Comparison of ENCODE assay signal across 14 cellular contexts in the genomic region with DNA sequence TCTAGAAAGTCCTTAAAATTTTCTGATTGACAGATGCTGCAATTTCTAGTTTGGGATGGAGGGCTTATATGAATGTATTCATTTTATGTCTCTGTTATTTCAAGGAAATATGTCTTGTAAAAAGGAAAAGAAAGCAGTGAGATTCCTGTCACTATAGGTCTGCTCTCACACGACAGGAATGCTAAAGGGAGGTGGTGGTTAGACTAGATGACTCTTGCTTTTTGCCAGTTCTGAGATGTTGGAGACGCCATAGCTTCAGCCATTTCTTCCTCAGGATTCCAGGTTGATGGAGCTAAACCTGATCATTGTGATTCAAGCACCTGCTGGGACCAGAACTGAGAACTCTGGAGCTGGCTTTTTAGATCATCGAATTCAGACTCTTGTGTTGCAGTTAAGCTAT. TPM values are rescaled to one million over a fixed set of nuclear protein-coding genes. Genes with fewer than 3 reads are reported as not detected.
DNase-seq lines count a peak whose midpoint lies in the region; ATAC-seq and TF ChIP-seq lines count a peak whose summit lies in the region.
"Had no signal": no experiment of that assay in that cellular context is flagged by ENCODE, and none has a peak within 500 bp of the region (broad histone marks: within the 10 kb centered on the region; RNA-seq: fewer than 3 reads in every experiment).

No MANE protein-coding gene starts in this region.

- no peak for TF ChIP-seq POLR2A in gastroesophageal sphincter (IDR thresholded peaks at IDR 0.05)

- H3K27me3 ChIP-seq in GM23338 (ENCODE audit: insufficient read depth) (no peaks in the 10 kb centered on the region), gastroesophageal sphincter (no peaks in the 10 kb centered on the region), smooth muscle cell (ENCODE audit: low read depth) (no peaks in the 10 kb centered on the region)
- no peaks in the 10 kb centered on the region for H3K27me3 ChIP-seq in CD4-positive, alpha-beta memory T cell (ENCODE audit: insufficient read depth, low read length)
- H3K27me3 ChIP-seq: BE2C had no signal

- CTCF ChIA-PET in CD4-positive, alpha-beta memory T cell (lab: Charles Lee; ENCODE audit: partially characterized antibody) = interaction anchor here (1.1 kb wide), 1 partner anchor 97 kb away, joined by 3 read pairs; no protein-coding TSS in a partner anchor

- H3K4me3 ChIP-seq in GM23338 = no peak overlapping the region
- no peak overlapping the region for H3K4me3 ChIP-seq in gastroesophageal sphincter
- H3K4me3 ChIP-seq in smooth muscle cell = no peak overlapping the region
- H3K4me3 ChIP-seq in CD4-positive, alpha-beta memory T cell (ENCODE audit: low read length in 2 of 2) = no peak overlapping the region
- H3K4me3 ChIP-seq: SK-N-MC had no signal

- peaks cover 12% of the 10 kb centered on the region for H3K4me1 ChIP-seq in GM23338 (ENCODE audit: insufficient read depth)
- H3K4me1 ChIP-seq in gastroesophageal sphincter = peaks cover 0 to 43% (median 12%) of the 10 kb centered on the region in 3 donors
- peaks cover 15% of the 10 kb centered on the region for H3K4me1 ChIP-seq in smooth muscle cell (ENCODE audit: low read depth)
- no peaks in the 10 kb centered on the region for H3K4me1 ChIP-seq in CD4-positive, alpha-beta memory T cell (ENCODE audit: insufficient read depth, low read length)
- H3K4me1 ChIP-seq: BE2C had no signal

- no peak overlapping the region for H3K4me3 Mint-ChIP-seq in GM23338
- H3K4me3 Mint-ChIP-seq in CD4-positive, alpha-beta memory T cell = no peak overlapping the region
- H3K4me3 Mint-ChIP-seq: CD8-positive, alpha-beta T cell had no signal

- H3K9me3 ChIP-seq in gastroesophageal sphincter (no peaks in the 10 kb centered on the region), smooth muscle cell (replicated peaks; ENCODE audit: low read depth) (no peaks in the 10 kb centered on the region)
- no peaks in the 10 kb centered on the region for H3K9me3 ChIP-seq in CD4-positive, alpha-beta memory T cell (ENCODE audit: control insufficient read depth in 1 of 2, low read length in 2 of 2)
- H3K9me3 ChIP-seq: BE2C had no signal

- H4K20me1 ChIP-seq in GM23338 (replicated peaks; ENCODE audit: insufficient read depth) (no peaks in the 10 kb centered on the region), smooth muscle cell (ENCODE audit: low read depth) (no peaks in the 10 kb centered on the region)

- H3K9me3 Mint-ChIP-seq in GM23338 = no peaks in the 10 kb centered on the region
- no peaks in the 10 kb centered on the region for H3K9me3 Mint-ChIP-seq in CD4-positive, alpha-beta memory T cell
- H3K9me3 Mint-ChIP-seq: CD8-positive, alpha-beta T cell had no signal

- no peak for DNase-seq in GM23338 (ENCODE audit: low spot score)
- peak; percentile 51 for DNase-seq in astrocyte of the hippocampus (ENCODE audit: low read depth, low spot score)
- DNase-seq in smooth muscle cell (lab: John Stamatoyannopoulos, UW; ENCODE audit: unreplicated experiment) = no peak
- DNase-seq in CD4-positive, alpha-beta memory T cell = no peak
- DNase-seq in GF-D8 (lab: John Stamatoyannopoulos, UW) = no peak
- DNase-seq: GDM1, NCI-H187, Right ventricle myocardium superior had no signal

- intact Hi-C loops in CD4-positive, alpha-beta memory T cell (cut with micrococcal nuclease) = no loop called here

- peak overlapping the region; percentile 73; the same call in 1 of the 2 replicates for H2AFZ ChIP-seq in GM23338
- no peak overlapping the region for H2AFZ ChIP-seq in smooth muscle cell (ENCODE audit: low read depth)

- H3K36me3 ChIP-seq in GM23338 (ENCODE audit: insufficient read depth) (no peaks in the 10 kb centered on the region), gastroesophageal sphincter (no peaks in the 10 kb centered on the region), smooth muscle cell (ENCODE audit: low read depth) (no peaks in the 10 kb centered on the region)
- no peaks in the 10 kb centered on the region for H3K36me3 ChIP-seq in CD4-positive, alpha-beta memory T cell (ENCODE audit: insufficient read depth, low read length)
- H3K36me3 ChIP-seq: BE2C had no signal

- H3K4me1 Mint-ChIP-seq in GM23338 = peaks cover 17% of the 10 kb centered on the region
- peaks cover 0 to 3% (median 1%) of the 10 kb centered on the region in 4 donors for H3K4me1 Mint-ChIP-seq in CD4-positive, alpha-beta memory T cell

- H3K9ac ChIP-seq in smooth muscle cell (ENCODE audit: low read depth) = peak overlapping the region; percentile 41

- no peak for ATAC-seq in GM23338
- no peak for ATAC-seq in gastroesophageal sphincter
- ATAC-seq in GM21786 (IDR thresholded peaks at IDR 0.05; ENCODE audit: unreplicated experiment) = no peak

- H3F3A ChIP-seq in GM23338 (replicated peaks; ENCODE audit: low read depth) (no peaks in the 10 kb centered on the region), smooth muscle cell (ENCODE audit: low read depth) (peaks cover 13% of the 10 kb centered on the region)

- WGBS in gastroesophageal sphincter (ENCODE audit: low coverage in 1 of 2), 2 donors = 25 to 44% methylated on average over 2 to 3 of the region's 3 CpGs
- 55% methylated on average over 3 of the region's 3 CpGs for whole genome bisulfite sequencing in smooth muscle cell (ENCODE audit: low lambda C conversion rate)

- H3K79me2 ChIP-seq in GM23338 (replicated peaks; ENCODE audit: insufficient read depth) (no peaks in the 10 kb centered on the region), smooth muscle cell (ENCODE audit: low read depth) (no peaks in the 10 kb centered on the region)

- TF ChIP-seq EP300 in gastroesophageal sphincter (IDR thresholded peaks at IDR 0.05) = no peak

- no peak overlapping the region for H3K27ac ChIP-seq in GM23338 (ENCODE audit: low read depth)
- peak overlapping the region; percentile 9 to 74 (median 41) for H3K27ac ChIP-seq in gastroesophageal sphincter
- H3K27ac ChIP-seq in smooth muscle cell (ENCODE audit: low read depth) = peak overlapping the region; percentile 90
- no peak overlapping the region for H3K27ac ChIP-seq in CD4-positive, alpha-beta memory T cell (ENCODE audit: low read depth, low read length)
- H3K27ac ChIP-seq: HL-60, SK-N-MC had no signal

- H3K27me3 Mint-ChIP-seq in GM23338 (ENCODE audit: insufficient read depth, low read depth, poor library complexity) = peaks cover 3% of the 10 kb centered on the region
- H3K27me3 Mint-ChIP-seq in CD4-positive, alpha-beta memory T cell = peaks cover 6 to 9% of the 10 kb centered on the region in 2 donors

- POLR2A ChIA-PET in CD4-positive, alpha-beta memory T cell (lab: Charles Lee; ENCODE audit: partially characterized antibody) = no interaction called here

- no peak overlapping the region for H3K4me2 ChIP-seq in GM23338
- peak overlapping the region; percentile 83 for H3K4me2 ChIP-seq in smooth muscle cell

- no peak overlapping the region for H3K27ac Mint-ChIP-seq in GM23338
- no peak overlapping the region for H3K27ac Mint-ChIP-seq in CD4-positive, alpha-beta memory T cell
- H3K27ac Mint-ChIP-seq: CD8-positive, alpha-beta T cell had no signal

- H3K9me2 ChIP-seq in GM23338 (ENCODE audit: insufficient read depth) = 0 out of 2 replicates have a peak, but pooled peaks cover 3% of the 10 kb centered on the region

- no peak for TF ChIP-seq CTCF in GM23338 (conservative IDR thresholded peaks at IDR 0.05; ENCODE audit: low read depth in 2 of 2)
- TF ChIP-seq CTCF in gastroesophageal sphincter (IDR thresholded peaks at IDR 0.05) = no peak
- TF ChIP-seq CTCF in smooth muscle cell (IDR thresholded peaks at IDR 0.05; ENCODE audit: borderline replicate concordance, insufficient read depth, poor library complexity, severe bottlenecking) = no peak

- H3K36me3 Mint-ChIP-seq in GM23338 (ENCODE audit: low read depth) = no peaks in the 10 kb centered on the region
- no peaks in the 10 kb centered on the region for H3K36me3 Mint-ChIP-seq in CD4-positive, alpha-beta memory T cell
- H3K36me3 Mint-ChIP-seq: CD8-positive, alpha-beta T cell had no signal

TF ChIP-seq in GM23338, 12 proteins besides CTCF, POLR2A, EP300 and RAD21 (continues in another document):
- TF ChIP-seq NANOG (IDR thresholded peaks at IDR 0.05; ENCODE audit: borderline replicate concordance) = no peak
- TF ChIP-seq, protein P1, sequence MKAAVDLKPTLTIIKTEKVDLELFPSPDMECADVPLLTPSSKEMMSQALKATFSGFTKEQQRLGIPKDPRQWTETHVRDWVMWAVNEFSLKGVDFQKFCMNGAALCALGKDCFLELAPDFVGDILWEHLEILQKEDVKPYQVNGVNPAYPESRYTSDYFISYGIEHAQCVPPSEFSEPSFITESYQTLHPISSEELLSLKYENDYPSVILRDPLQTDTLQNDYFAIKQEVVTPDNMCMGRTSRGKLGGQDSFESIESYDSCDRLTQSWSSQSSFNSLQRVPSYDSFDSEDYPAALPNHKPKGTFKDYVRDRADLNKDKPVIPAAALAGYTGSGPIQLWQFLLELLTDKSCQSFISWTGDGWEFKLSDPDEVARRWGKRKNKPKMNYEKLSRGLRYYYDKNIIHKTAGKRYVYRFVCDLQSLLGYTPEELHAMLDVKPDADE (IDR thresholded peaks at IDR 0.05) = no peak
- TF ChIP-seq ZNF114 (CRISPR knock-in tag; IDR thresholded peaks at IDR 0.05) = no peak
- no peak for TF ChIP-seq POLR2AphosphoS5 (IDR thresholded peaks at IDR 0.05; ENCODE audit: low read depth)

RNA-seq across cellular contexts. Expression of a gene that starts 46.9 kb away (rescaled TPM):
- total RNA-seq in GM23338 (2014; rRNA removed; shearing (Covaris generic)) = 4.2 and 4.5 TPM in 2 replicates
- polyA plus RNA-seq in GM23338 (2016; fragmentation: Nextera tagmentation; extraction: Ambion mirVana) (0.66 and 0.68 TPM in 2 replicates), smooth muscle cell (1.7 and 2.3 TPM in 2 replicates)
- total RNA-seq in gastroesophageal sphincter (1 to 10 TPM in 3 of 4 donors, under 1 TPM in 1; 0.27 to 2.2 (median 1.9) TPM), smooth muscle cell (0.85 and 0.99 TPM in 2 replicates)
- not detected for total RNA-seq in CD4-positive, alpha-beta memory T cell
- polyA plus RNA-seq in CD4-positive, alpha-beta memory T cell = not detected

Comparison
In these comparisons a context has a peak if more than half of its experiments do, and no peak if none do; other contexts are left out.
1. H3K27ac ChIP-seq: peak in gastroesophageal sphincter (4 of 4) and smooth muscle cell (single experiment); none in GM23338 (single experiment) and CD4-positive, alpha-beta memory T cell (single experiment).